ENCODE assay signal across 13 cellular contexts in the genomic region with DNA sequence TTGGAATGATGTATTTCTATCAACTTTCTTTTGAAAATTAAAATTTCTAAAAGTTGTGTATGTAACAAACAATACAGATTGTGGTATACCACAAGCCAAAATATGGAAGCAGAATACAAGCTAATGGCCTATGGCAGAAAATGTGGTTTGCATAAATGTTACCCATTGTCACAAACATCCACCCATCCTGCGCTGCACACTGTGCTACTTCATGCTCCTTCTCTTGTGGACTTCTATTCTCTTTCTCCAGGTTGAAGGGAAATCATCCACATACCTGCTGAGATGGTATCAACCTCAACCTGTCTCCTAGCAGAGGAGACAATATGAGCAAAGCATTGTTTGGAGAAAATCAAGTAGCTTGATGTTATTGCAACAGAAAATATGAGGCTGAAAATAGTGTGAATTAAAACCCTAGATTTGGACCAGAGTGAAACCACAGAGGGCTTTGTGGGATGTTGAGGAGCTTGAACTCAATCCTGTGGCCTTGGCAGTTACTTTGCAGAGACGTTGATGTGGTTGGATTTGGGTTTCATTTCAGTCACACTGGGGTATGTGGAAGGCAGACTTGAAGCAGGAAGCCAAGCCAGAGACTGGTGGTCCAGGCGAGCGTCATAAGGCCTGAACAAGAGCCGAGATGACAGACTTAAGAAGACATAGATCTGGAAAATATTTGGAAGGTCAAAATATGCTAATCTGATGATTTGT.
A peak's percentile ranks its signal among the peaks of the same experiment; 100 is the strongest.
DNase-seq lines count a peak whose midpoint lies in the region; ATAC-seq and TF ChIP-seq lines count a peak whose summit lies in the region.
"Had no signal": no experiment of that assay in that cellular context is flagged by ENCODE, and none has a peak within 500 bp of the region (broad histone marks: within the 10 kb centered on the region; RNA-seq: fewer than 3 reads in every experiment).

No MANE protein-coding gene starts in this region.

- TF ChIP-seq CTCF in OCI-LY1 (IDR thresholded peaks at IDR 0.05; ENCODE audit: low read length): no peak

- H3K9ac ChIP-seq in OCI-LY1 (ENCODE audit: low read length): no peak overlapping the region

- no peaks in the 10 kb centered on the region for H3K79me2 ChIP-seq in OCI-LY1 (ENCODE audit: insufficient read depth, low read length)

- H3K4me1 Mint-ChIP-seq in activated naive CD8-positive, alpha-beta T cell treated with anti-CD3 and anti-CD28 coated beads, Interleukin-2, amount 50 U/mL, for 24 hours: peaks cover 53% of the 10 kb centered on the region
- H3K4me1 Mint-ChIP-seq in stimulated activated effector memory CD8-positive, alpha-beta T cell treated with anti-CD3 and anti-CD28 coated beads, Interleukin-12 subunit alpha, Interleukin-12 subunit beta, amount 100 ng/mL, for 72 hours: peaks cover 46% of the 10 kb centered on the region
- H3K4me1 Mint-ChIP-seq: activated B cell treated with CpG ODN at 0.5 μM for 24 hours had no signal

- no peaks in the 10 kb centered on the region for H3K9me3 Mint-ChIP-seq in activated naive CD8-positive, alpha-beta T cell treated with anti-CD3 and anti-CD28 coated beads, Interleukin-2, amount 50 U/mL, for 24 hours
- no peaks in the 10 kb centered on the region for H3K9me3 Mint-ChIP-seq in stimulated activated effector memory CD8-positive, alpha-beta T cell treated with anti-CD3 and anti-CD28 coated beads, Interleukin-12 subunit alpha, Interleukin-12 subunit beta, amount 100 ng/mL, for 72 hours
- H3K9me3 Mint-ChIP-seq: activated B cell treated with CpG ODN at 0.5 μM for 24 hours had no signal

- DNase-seq in activated T-cell treated with anti-CD3 and anti-CD28 coated beads, Interleukin-2, amount 50 U/mL, for 48 hours: peak; percentile 34 to 37
- no peak for DNase-seq in activated T-cell treated with anti-CD3 and anti-CD28 coated beads, Interleukin-2, amount 50 U/mL, for 1 hour
- DNase-seq in activated naive CD8-positive, alpha-beta T cell treated with anti-CD3 and anti-CD28 coated beads, Interleukin-2, amount 50 U/mL, for 24 hours: peak; percentile 57
- peak; percentile 24 to 74 for DNase-seq in stimulated activated effector memory CD8-positive, alpha-beta T cell treated with anti-CD3 and anti-CD28 coated beads, Interleukin-12 subunit alpha, Interleukin-12 subunit beta, amount 100 ng/mL, for 72 hours (ENCODE audit: low spot score in 2 of 2)
- no peak for DNase-seq in middle frontal gyrus (ENCODE audit: extremely low spot score, low spot score)
- no peak for DNase-seq in DMS 273 (lab: John Stamatoyannopoulos, UW; ENCODE audit: unreplicated experiment)
- DNase-seq: activated B cell treated with CpG ODN at 0.5 μM for 24 hours, cortex of kidney, IMR-90, NCI-H1092 treated with DMSO at 0.1 percent for 48 hours, NCI-H2171 had no signal

- peak overlapping the region; percentile 1 for H3K4me3 Mint-ChIP-seq in activated naive CD8-positive, alpha-beta T cell treated with anti-CD3 and anti-CD28 coated beads, Interleukin-2, amount 50 U/mL, for 24 hours
- H3K4me3 Mint-ChIP-seq in stimulated activated effector memory CD8-positive, alpha-beta T cell treated with anti-CD3 and anti-CD28 coated beads, Interleukin-12 subunit alpha, Interleukin-12 subunit beta, amount 100 ng/mL, for 72 hours: peak overlapping the region; percentile 3
- H3K4me3 Mint-ChIP-seq: activated B cell treated with CpG ODN at 0.5 μM for 24 hours had no signal

- H4K20me1 ChIP-seq in OCI-LY1 (ENCODE audit: insufficient read depth, low read length): no peaks in the 10 kb centered on the region

- no peaks in the 10 kb centered on the region for H3K4me1 ChIP-seq in OCI-LY1 (ENCODE audit: insufficient read depth, low read length, severe bottlenecking)

- H3K27ac Mint-ChIP-seq in activated naive CD8-positive, alpha-beta T cell treated with anti-CD3 and anti-CD28 coated beads, Interleukin-2, amount 50 U/mL, for 24 hours: peak overlapping the region; percentile 48
- H3K27ac Mint-ChIP-seq in stimulated activated effector memory CD8-positive, alpha-beta T cell treated with anti-CD3 and anti-CD28 coated beads, Interleukin-12 subunit alpha, Interleukin-12 subunit beta, amount 100 ng/mL, for 72 hours: no peak overlapping the region
- H3K27ac Mint-ChIP-seq: activated B cell treated with CpG ODN at 0.5 μM for 24 hours had no signal

- H3K27me3 ChIP-seq in OCI-LY1 (ENCODE audit: insufficient read depth, low read length): no peaks in the 10 kb centered on the region

- no peaks in the 10 kb centered on the region for H3K36me3 Mint-ChIP-seq in activated naive CD8-positive, alpha-beta T cell treated with anti-CD3 and anti-CD28 coated beads, Interleukin-2, amount 50 U/mL, for 24 hours (ENCODE audit: low read depth)
- peaks cover 5% of the 10 kb centered on the region for H3K36me3 Mint-ChIP-seq in stimulated activated effector memory CD8-positive, alpha-beta T cell treated with anti-CD3 and anti-CD28 coated beads, Interleukin-12 subunit alpha, Interleukin-12 subunit beta, amount 100 ng/mL, for 72 hours

- no peaks in the 10 kb centered on the region for H3F3A ChIP-seq in OCI-LY1 (ENCODE audit: insufficient read depth, low read length)

- no peak overlapping the region for H3K4me3 ChIP-seq in OCI-LY1 (ENCODE audit: low read depth, low read length, poor library complexity, severe bottlenecking)

- no peak overlapping the region for H3K27ac ChIP-seq in OCI-LY1 (ENCODE audit: low read depth, low read length, poor library complexity, severe bottlenecking)

- H3K9me3 ChIP-seq in OCI-LY1 (ENCODE audit: low read length): no peaks in the 10 kb centered on the region

- H3K27me3 Mint-ChIP-seq in activated naive CD8-positive, alpha-beta T cell treated with anti-CD3 and anti-CD28 coated beads, Interleukin-2, amount 50 U/mL, for 24 hours: peaks cover 12% of the 10 kb centered on the region
- H3K27me3 Mint-ChIP-seq: activated B cell treated with CpG ODN at 0.5 μM for 24 hours had no signal

- H3K9me2 ChIP-seq in OCI-LY1 (ENCODE audit: low read depth, low read length): no peaks in the 10 kb centered on the region

- no peaks in the 10 kb centered on the region for H3K36me3 ChIP-seq in OCI-LY1 (ENCODE audit: insufficient read depth, low read length)

- peak overlapping the region; percentile 87; the same call in 1 of the 2 replicates for H2AFZ ChIP-seq in OCI-LY1 (ENCODE audit: low read length)

- peak; percentile 96 for ATAC-seq in activated naive CD8-positive, alpha-beta T cell treated with anti-CD3 and anti-CD28 coated beads, Interleukin-2, amount 50 U/mL, for 24 hours
- peak; percentile 91 for ATAC-seq in stimulated activated effector memory CD8-positive, alpha-beta T cell treated with anti-CD3 and anti-CD28 coated beads, Interleukin-12 subunit alpha, Interleukin-12 subunit beta, amount 100 ng/mL, for 72 hours
- no peak for ATAC-seq in GM18909 (IDR thresholded peaks at IDR 0.05; ENCODE audit: poor library complexity, unreplicated experiment)

- no peak overlapping the region for H3K4me2 ChIP-seq in OCI-LY1 (ENCODE audit: low read length)

Comparison
In these comparisons a context has a peak if more than half of its experiments do, and no peak if none do; other contexts are left out.
1. DNase-seq: peak in activated T-cell treated with anti-CD3 and anti-CD28 coated beads, Interleukin-2, amount 50 U/mL, for 48 hours (2 of 2), activated naive CD8-positive, alpha-beta T cell treated with anti-CD3 and anti-CD28 coated beads, Interleukin-2, amount 50 U/mL, for 24 hours (single experiment) and stimulated activated effector memory CD8-positive, alpha-beta T cell treated with anti-CD3 and anti-CD28 coated beads, Interleukin-12 subunit alpha, Interleukin-12 subunit beta, amount 100 ng/mL, for 72 hours (2 of 2); none in activated T-cell treated with anti-CD3 and anti-CD28 coated beads, Interleukin-2, amount 50 U/mL, for 1 hour (single experiment), middle frontal gyrus (single experiment) and DMS 273 (single experiment).